ENCODE assay signal across 10 cellular contexts in genomic region chr19:17579523-17580244, GRCh38. TPM values are rescaled to one million over a fixed set of nuclear protein-coding genes. Genes with fewer than 3 reads are reported as not detected.
A peak's percentile ranks its signal among the peaks of the same experiment; 100 is the strongest.
DNase-seq lines count a peak whose midpoint lies in the region; ATAC-seq, FAIRE-seq and TF ChIP-seq lines count a peak whose summit lies in the region.
"Had no signal": no experiment of that assay in that cellular context is flagged by ENCODE, and none has a peak within 500 bp of the region (broad histone marks: within the 10 kb centered on the region; RNA-seq: fewer than 3 reads in every experiment).

No MANE protein-coding gene starts in this region.

- DNase-seq in DMS 273 (lab: John Stamatoyannopoulos, UW; ENCODE audit: unreplicated experiment) (peak; percentile 61), DMS 273 treated with DMSO at 0.1 percent for 48 hours (lab: John Stamatoyannopoulos, UW) (no peak), T-helper 17 cell (no peak), fibroblast of peridontal ligament (ENCODE audit: extremely low read depth) (peak; percentile 19), pancreas (peak in 5 of 6 donors; percentile 32 to 71 (median 51)), NCI-H510A (lab: John Stamatoyannopoulos, UW) (no peak), NCI-H2171 treated with DMSO at 0.1 percent for 48 hours (lab: John Stamatoyannopoulos, UW) (no peak)

- ATAC-seq in T-helper 17 cell = peak; percentile 66
- peak in 3 of 4 donors; percentile 66 to 75 (median 72) for ATAC-seq in pancreas

- H3K4me3 ChIP-seq in HUES48 (ENCODE audit: low read depth, low read length) = peak overlapping the region; percentile 49; the same call in 1 of the 2 replicates
- H3K4me3 ChIP-seq in pancreas = no peak overlapping the region

- 80 to 83% methylated on average over 20 of the region's 20 CpGs for WGBS in pancreas, 2 donors

- H3K4me1 Mint-ChIP-seq in T-helper 17 cell = peaks cover 11% of the 10 kb centered on the region

- FAIRE-seq in pancreas (lab: Jason Lieb, UNC) = no peak
- FAIRE-seq: A204.1, TTC549 had no signal

- H3K27me3 ChIP-seq in HUES48 (ENCODE audit: control insufficient read depth, insufficient read depth, low read length) (no peaks in the 10 kb centered on the region), pancreas (no peaks in the 10 kb centered on the region)

- no peak overlapping the region for H3K9ac ChIP-seq in HUES48 (ENCODE audit: low read depth, low read length)

- peaks cover 9% of the 10 kb centered on the region for H3K36me3 Mint-ChIP-seq in T-helper 17 cell (ENCODE audit: low read depth)

- H3K4me3 Mint-ChIP-seq in T-helper 17 cell = no peak overlapping the region

- intact Hi-C loops in pancreas (cut with DNase I) = no loop called here

- H3K27ac Mint-ChIP-seq in T-helper 17 cell = peak overlapping the region; percentile 70

- no peaks in the 10 kb centered on the region for H3K9me3 ChIP-seq in HUES48 (ENCODE audit: control insufficient read depth, insufficient read depth, low read length)
- no peaks in the 10 kb centered on the region for H3K9me3 ChIP-seq in T-helper 17 cell (ENCODE audit: control insufficient read depth, low read length, poor library complexity, severe bottlenecking)
- H3K9me3 ChIP-seq in pancreas = no peaks in the 10 kb centered on the region

- H3K4me1 ChIP-seq in HUES48 (ENCODE audit: control insufficient read depth, insufficient read depth, low read length) (peaks cover 3% of the 10 kb centered on the region; the same call in 1 of the 2 replicates), pancreas (no peaks in the 10 kb centered on the region)

- TF ChIP-seq CTCF in pancreas (IDR thresholded peaks at IDR 0.05) = no peak

- no peak overlapping the region for H3K27ac ChIP-seq in HUES48 (ENCODE audit: low read depth, low read length)
- no peak overlapping the region for H3K27ac ChIP-seq in pancreas

- H3K27me3 Mint-ChIP-seq in T-helper 17 cell = no peaks in the 10 kb centered on the region

- H3K36me3 ChIP-seq in HUES48 (ENCODE audit: control insufficient read depth, insufficient read depth, low read length) = peaks cover 16% of the 10 kb centered on the region
- peaks cover 0 to 8% (median 5%) of the 10 kb centered on the region in 3 donors for H3K36me3 ChIP-seq in pancreas

RNA-seq across cellular contexts. Expression of gene COLGALT1, which starts 24.2 kb away (rescaled TPM):
- total RNA-seq in T-helper 17 cell (10 to 100 TPM; 42.1 to 42.4 TPM), pancreas (10 to 100 TPM; 13.5 to 50.6 (median 19.5) TPM)
- polyA plus RNA-seq in pancreas = 10 to 100 TPM; 27.6 to 34.4 TPM

Comparison
In these comparisons a context has a peak if more than half of its experiments do, and no peak if none do; other contexts are left out.
1. DNase-seq: peak in DMS 273 (single experiment), fibroblast of peridontal ligament (single experiment) and pancreas (5 of 6); none in DMS 273 treated with DMSO at 0.1 percent for 48 hours (single experiment), T-helper 17 cell (0 of 3), NCI-H510A (single experiment) and NCI-H2171 treated with DMSO at 0.1 percent for 48 hours (single experiment).